12 cellular contexts compared by ENCODE assay signal in the genomic region with DNA sequence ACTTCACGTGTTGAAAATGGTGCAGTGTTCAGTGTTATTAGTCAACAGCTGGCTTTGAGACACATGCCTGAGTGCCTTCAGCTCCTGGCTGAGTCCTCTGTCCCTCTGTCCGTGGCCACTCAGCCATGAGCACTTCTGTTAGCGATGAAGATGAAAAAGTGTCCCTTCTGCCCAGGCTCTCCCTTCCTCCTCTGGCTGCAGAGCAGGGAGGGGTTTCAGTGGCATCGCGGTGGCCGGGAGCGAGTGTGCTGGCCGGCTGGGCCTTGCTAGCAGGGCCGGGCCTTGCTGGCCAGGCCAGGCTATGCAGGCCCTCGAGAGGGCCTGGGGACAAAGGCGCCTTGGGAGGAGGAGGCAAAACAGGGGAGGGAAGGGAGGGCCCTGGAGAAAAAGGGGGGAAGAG. TPM values are rescaled to one million over a fixed set of nuclear protein-coding genes. Genes with fewer than 3 reads are reported as not detected.
DNase-seq lines count a peak whose midpoint lies in the region; ATAC-seq, FAIRE-seq and TF ChIP-seq lines count a peak whose summit lies in the region.
"Had no signal": no experiment of that assay in that cellular context is flagged by ENCODE, and none has a peak within 500 bp of the region (broad histone marks: within the 10 kb centered on the region; RNA-seq: fewer than 3 reads in every experiment).

No MANE protein-coding gene starts in this region.

- H3K36me3 ChIP-seq in Caco-2 (ENCODE audit: control insufficient read depth, insufficient read depth, low read length) (no peaks in the 10 kb centered on the region), trophoblast cell (ENCODE audit: control insufficient read depth in 1 of 2, insufficient read depth in 2 of 2, low read length in 2 of 2) (peaks cover 0 to 5% of the 10 kb centered on the region in 2 experiments), prostate gland (no peaks in the 10 kb centered on the region)

- no peak overlapping the region for H3K4me2 ChIP-seq in trophoblast cell (ENCODE audit: low read length)
- H3K4me2 ChIP-seq: KMS-11 had no signal

- no peak overlapping the region for H2AFZ ChIP-seq in trophoblast cell (ENCODE audit: insufficient read depth, low read length, poor library complexity)

- no peak overlapping the region for H2BK120ac ChIP-seq in trophoblast cell (ENCODE audit: insufficient read depth, low read length, poor library complexity)

- H4K12ac ChIP-seq in trophoblast cell (ENCODE audit: low read depth, low read length) = no peak overlapping the region

- DNase-seq in Caco-2 = no peak
- DNase-seq in WTC11 (ENCODE audit: low spot score) = no peak
- peak in 2 of 3 donors; percentile 60 to 62 for DNase-seq in right cardiac atrium
- DNase-seq in trophoblast cell = no peak
- DNase-seq in coronary artery (ENCODE audit: low spot score) = no peak
- no peak for DNase-seq in prostate gland (ENCODE audit: low spot score)
- no peak for DNase-seq in GM12891 (ENCODE audit: insufficient read length, low spot score)

- H3K27ac ChIP-seq in right cardiac atrium (ENCODE audit: low read length) = peak overlapping the region; percentile 26
- H3K27ac ChIP-seq in trophoblast cell (ENCODE audit: low read depth, low read length) = no peak overlapping the region
- peak overlapping the region in 1 of 2 donors; percentile 28 for H3K27ac ChIP-seq in coronary artery
- H3K27ac ChIP-seq in prostate gland = peak overlapping the region in 1 of 2 donors; percentile 68
- H3K27ac ChIP-seq: KMS-11 had no signal

- H3K79me2 ChIP-seq in trophoblast cell (ENCODE audit: control insufficient read depth, insufficient read depth, low read length, poor library complexity) = peaks cover 14% of the 10 kb centered on the region

- H4K8ac ChIP-seq in trophoblast cell (ENCODE audit: low read depth, low read length) = no peak overlapping the region

- H2AK5ac ChIP-seq in trophoblast cell (ENCODE audit: low read length) = peak overlapping the region; percentile 28

- TF ChIP-seq POLR2A in prostate gland (IDR thresholded peaks at IDR 0.05) (no peak), GM12891 (IDR thresholded peaks at IDR 0.05; ENCODE audit: low read depth, low read length) (no peak)

- POLR2A ChIA-PET in Caco-2 (lab: Charles Lee) (no interaction called here), WTC11 (lab: Charles Lee) (no interaction called here)

- H2BK12ac ChIP-seq in trophoblast cell (ENCODE audit: low read length) = no peak overlapping the region

- H3K18ac ChIP-seq in trophoblast cell (ENCODE audit: low read length) = peak overlapping the region; percentile 50

- no peak overlapping the region for H3K9ac ChIP-seq in trophoblast cell (ENCODE audit: low read length)
- H3K9ac ChIP-seq: KMS-11 had no signal

- H3K4ac ChIP-seq in trophoblast cell (ENCODE audit: low read depth, low read length) = peak overlapping the region; percentile 72

- H3K23ac ChIP-seq in trophoblast cell (ENCODE audit: low read length) = no peak overlapping the region

- ATAC-seq in WTC11 = peak; percentile 15
- ATAC-seq in right cardiac atrium = peak; percentile 36 to 41
- ATAC-seq in HG02678 (IDR thresholded peaks at IDR 0.05; ENCODE audit: unreplicated experiment) = no peak

- no peak overlapping the region for H4K91ac ChIP-seq in trophoblast cell (ENCODE audit: low read depth, low read length)

- H2BK5ac ChIP-seq in trophoblast cell (ENCODE audit: low read depth, low read length, poor library complexity) = no peak overlapping the region

- H3K4me1 Mint-ChIP-seq in Caco-2 (ENCODE audit: low read depth, unreplicated experiment) (peaks cover 27% of the 10 kb centered on the region), WTC11 (peaks cover 53% of the 10 kb centered on the region)

- H3K27me3 ChIP-seq in Caco-2 (replicated peaks; ENCODE audit: control insufficient read depth, insufficient read depth, low read length) (no peaks in the 10 kb centered on the region), right cardiac atrium (ENCODE audit: control insufficient read depth, insufficient read depth) (no peaks in the 10 kb centered on the region), trophoblast cell (ENCODE audit: insufficient read depth, low read length) (no peaks in the 10 kb centered on the region), prostate gland (replicated peaks; ENCODE audit: insufficient read depth) (no peaks in the 10 kb centered on the region)

- H3K4me3 ChIP-seq in Caco-2 (ENCODE audit: low read depth, low read length) (no peak overlapping the region), right cardiac atrium (ENCODE audit: low read length) (no peak overlapping the region), trophoblast cell (ENCODE audit: low read depth, low read length) (no peak overlapping the region), coronary artery (no peak overlapping the region), prostate gland (no peak overlapping the region)

- H3K79me1 ChIP-seq in trophoblast cell (ENCODE audit: low read length) = peaks cover 2% of the 10 kb centered on the region

- H3K27me3 Mint-ChIP-seq in Caco-2 (ENCODE audit: insufficient read depth, unreplicated experiment) (no peaks in the 10 kb centered on the region), WTC11 (ENCODE audit: low read depth) (no peaks in the 10 kb centered on the region)
- H3K27me3 Mint-ChIP-seq: central memory CD8-positive, alpha-beta T cell; progenitor cell of endocrine pancreas had no signal

- no peak overlapping the region for H3K4me3 Mint-ChIP-seq in Caco-2 (ENCODE audit: unreplicated experiment)
- H3K4me3 Mint-ChIP-seq in WTC11 = no peak overlapping the region
- H3K4me3 Mint-ChIP-seq: central memory CD8-positive, alpha-beta T cell; T-helper 1 cell treated with Interleukin-12 subunit alpha and Interleukin-12 subunit beta and Interleukin-4 antibody, amounts not matched to agents 30 μg/mL and 1 μg/mL, for 36 hours had no signal

- BruUV-seq in Caco-2 (replicated peaks; lab: Mats Ljungman, UMichigan) = no TSS peak

- CTCF ChIA-PET in Caco-2 (lab: Charles Lee) (no interaction called here), WTC11 (lab: Charles Lee) (no interaction called here)

- H3K9me3 Mint-ChIP-seq in Caco-2 (ENCODE audit: unreplicated experiment) = no peaks in the 10 kb centered on the region
- H3K9me3 Mint-ChIP-seq in WTC11 = no peaks in the 10 kb centered on the region
- H3K9me3 Mint-ChIP-seq: central memory CD8-positive, alpha-beta T cell; T-helper 1 cell treated with Interleukin-12 subunit alpha and Interleukin-12 subunit beta and Interleukin-4 antibody, amounts not matched to agents 30 μg/mL and 1 μg/mL, for 36 hours had no signal

- H3K36me3 Mint-ChIP-seq in Caco-2 (ENCODE audit: insufficient read depth, unreplicated experiment) = peaks cover 11% of the 10 kb centered on the region
- no peaks in the 10 kb centered on the region for H3K36me3 Mint-ChIP-seq in WTC11

- intact Hi-C loops in Caco-2 (cut with micrococcal nuclease; ENCODE audit: unreplicated experiment) (no loop called here), right cardiac atrium (cut with DNase I) (no loop called here), prostate gland (cut with DNase I) (no loop called here)

- H3K14ac ChIP-seq in trophoblast cell (ENCODE audit: low read length) = peak overlapping the region; percentile 45

- H3K9me3 ChIP-seq in Caco-2 (no peaks in the 10 kb centered on the region), right cardiac atrium (ENCODE audit: control insufficient read depth, low read length) (no peaks in the 10 kb centered on the region), trophoblast cell (ENCODE audit: insufficient read depth, low read depth, low read length) (no peaks in the 10 kb centered on the region), prostate gland (no peaks in the 10 kb centered on the region)

- FAIRE-seq in GM12891 (lab: Jason Lieb, UNC) = no peak

- TF ChIP-seq CTCF in Caco-2 (IDR thresholded peaks at IDR 0.05; ENCODE audit: insufficient read depth in 1 of 2, low read depth in 1 of 2, low read length in 1 of 2, severe bottlenecking in 1 of 2, unreplicated experiment in 1 of 2) = no peak
- TF ChIP-seq CTCF in WTC11 (IDR thresholded peaks at IDR 0.05) = no peak
- TF ChIP-seq CTCF in coronary artery (IDR thresholded peaks at IDR 0.05) = no peak
- no peak for TF ChIP-seq CTCF in prostate gland (IDR thresholded peaks at IDR 0.05)

- peak overlapping the region; percentile 87 for H3K27ac Mint-ChIP-seq in Caco-2 (ENCODE audit: unreplicated experiment)
- H3K27ac Mint-ChIP-seq in WTC11 = peak overlapping the region; percentile 70
- H3K27ac Mint-ChIP-seq: progenitor cell of endocrine pancreas; T-helper 1 cell treated with Interleukin-12 subunit alpha and Interleukin-12 subunit beta and Interleukin-4 antibody, amounts not matched to agents 30 μg/mL and 1 μg/mL, for 36 hours had no signal

- WGBS in right cardiac atrium = 42% methylated on average over 11 of the region's 11 CpGs
- whole genome bisulfite sequencing in trophoblast cell (ENCODE audit: extremely low coverage, insufficient coverage, insufficient read length) = no CpG with 5 or more reads among the region's 11 CpGs
- WGBS in prostate gland = 73% methylated on average over 11 of the region's 11 CpGs

- peaks cover 16% of the 10 kb centered on the region for H3K4me1 ChIP-seq in Caco-2
- H3K4me1 ChIP-seq in right cardiac atrium (ENCODE audit: control insufficient read depth, insufficient read depth, low read length) = peaks cover 16% of the 10 kb centered on the region
- peaks cover 21 to 24% of the 10 kb centered on the region in 2 experiments for H3K4me1 ChIP-seq in trophoblast cell (ENCODE audit: control insufficient read depth in 1 of 2, insufficient read depth in 2 of 2, low read length in 2 of 2)
- H3K4me1 ChIP-seq in prostate gland (replicated peaks) = peaks cover 8% of the 10 kb centered on the region

TF ChIP-seq in WTC11, 78 proteins besides CTCF, POLR2A, EP300 and RAD21:
- TF ChIP-seq IRF2 (CRISPR knock-in tag; IDR thresholded peaks at IDR 0.05; ENCODE audit: borderline replicate concordance, low read depth) (no peak), ZNF121 (CRISPR knock-in tag; IDR thresholded peaks at IDR 0.05) (peak; percentile 97)

TF ChIP-seq in GM12891, 5 proteins besides CTCF, POLR2A, EP300 and RAD21:
- TF ChIP-seq POU2F2 (IDR thresholded peaks at IDR 0.05; ENCODE audit: low read depth, low read length) = no peak
- no peak for TF ChIP-seq PAX5 (IDR thresholded peaks at IDR 0.05; ENCODE audit: insufficient read depth, low read length, severe bottlenecking)
- no peak for TF ChIP-seq SPI1 (IDR thresholded peaks at IDR 0.05; ENCODE audit: low read depth, low read length)
- no peak for TF ChIP-seq POLR2AphosphoS5 (IDR thresholded peaks at IDR 0.05; ENCODE audit: low read depth, low read length)
- no peak for TF ChIP-seq TAF1 (IDR thresholded peaks at IDR 0.05; ENCODE audit: low read depth, low read length)

RNA-seq across cellular contexts. Expression of a gene that starts 47.7 kb away (rescaled TPM):
- total RNA-seq in Caco-2 (2022) (63.7 and 68.0 TPM in 2 replicates), WTC11 (2021) (57.0 to 63.7 TPM (median 59.6 TPM) in 3 replicates), right cardiac atrium (10 to 100 TPM; 15.8 to 29.0 (median 21.3) TPM), prostate gland (10 to 100 TPM; 30.1 to 95.1 TPM)
- polyA plus RNA-seq in right cardiac atrium = 9.0 TPM
- 78.7 and 79.2 TPM in 2 replicates for polyA plus RNA-seq in trophoblast cell (2013)
- 15.3 TPM for polyA plus RNA-seq in GM12891 (2012; ENCODE audit: low read depth, missing spikeins)

Comparison
In these comparisons a context has a peak if more than half of its experiments do, and no peak if none do; other contexts are left out.
1. DNase-seq: peak in right cardiac atrium (2 of 3); none in Caco-2 (0 of 2), WTC11 (single experiment), trophoblast cell (0 of 2), coronary artery (single experiment), prostate gland (single experiment) and GM12891 (single experiment).